12 cellular contexts compared by ENCODE assay signal in genomic region chr5:122967625-122968024, GRCh38.
DNase-seq lines count a peak whose midpoint lies in the region; ATAC-seq, FAIRE-seq and TF ChIP-seq lines count a peak whose summit lies in the region.
"Had no signal": no experiment of that assay in that cellular context is flagged by ENCODE, and none has a peak within 500 bp of the region (broad histone marks: within the 10 kb centered on the region; RNA-seq: fewer than 3 reads in every experiment).

No MANE protein-coding gene starts in this region.

- CTCF ChIA-PET in OCI-LY7 (lab: Charles Lee; ENCODE audit: unreplicated experiment) = no interaction called here

- H3K4me2 ChIP-seq in KMS-11 = peak overlapping the region; percentile 70
- H3K4me2 ChIP-seq in OCI-LY7 (ENCODE audit: low read length) = no peak overlapping the region

- no peak for TF ChIP-seq CTCF in KMS-11 (conservative IDR thresholded peaks at IDR 0.05; ENCODE audit: low read depth, low read length)
- TF ChIP-seq CTCF in OCI-LY7 (conservative IDR thresholded peaks at IDR 0.05; ENCODE audit: low read length) = no peak
- TF ChIP-seq CTCF in mesothelial cell of epicardium (IDR thresholded peaks at IDR 0.05; ENCODE audit: unreplicated experiment) = no peak

- H3K4me1 ChIP-seq in KMS-11 (ENCODE audit: low read depth, poor library complexity, severe bottlenecking) (peaks cover 39% of the 10 kb centered on the region), OCI-LY7 (ENCODE audit: insufficient read depth, low read length, poor library complexity, severe bottlenecking) (no peaks in the 10 kb centered on the region)

- H3K4me1 Mint-ChIP-seq in mesothelial cell of epicardium = peaks cover 15% of the 10 kb centered on the region
- H3K4me1 Mint-ChIP-seq: immature natural killer cell, neural crest cell had no signal

- TF ChIP-seq POLR2A in GM12892 (IDR thresholded peaks at IDR 0.05; ENCODE audit: low read depth, low read length) = no peak

- H3K36me3 Mint-ChIP-seq in mesothelial cell of epicardium = peaks cover 17% of the 10 kb centered on the region

- FAIRE-seq in GM12892 (lab: Jason Lieb, UNC) = peak; percentile 33

- no peaks in the 10 kb centered on the region for H3K9me2 ChIP-seq in OCI-LY7 (ENCODE audit: insufficient read depth, low read length)

- peak; percentile 96 for ATAC-seq in GM19438 (IDR thresholded peaks at IDR 0.05; ENCODE audit: low read depth, unreplicated experiment)
- peak; percentile 92 for ATAC-seq in HG02885 (IDR thresholded peaks at IDR 0.05; ENCODE audit: poor library complexity, unreplicated experiment)
- ATAC-seq in activated CD4-positive, CD25-positive, alpha-beta regulatory T cell treated with anti-CD3 and anti-CD28 coated beads, Interleukin-2, amount 50 U/mL, for 24 hours = no peak

- no peaks in the 10 kb centered on the region for H3K9me3 ChIP-seq in OCI-LY7 (ENCODE audit: low read length)

- BruUV-seq in OCI-LY7 (replicated peaks; lab: Mats Ljungman, UMichigan) = no TSS peak

- no peaks in the 10 kb centered on the region for H4K20me1 ChIP-seq in KMS-11 (ENCODE audit: insufficient read depth)
- no peaks in the 10 kb centered on the region for H4K20me1 ChIP-seq in OCI-LY7 (ENCODE audit: insufficient read depth, low read length)

- H3K27ac ChIP-seq in KMS-11 (peak overlapping the region; percentile 71), OCI-LY7 (ENCODE audit: low read depth, low read length, poor library complexity, severe bottlenecking) (no peak overlapping the region)

- POLR2A ChIA-PET in OCI-LY7 (lab: Charles Lee) = no interaction called here

- no peak overlapping the region for H3K4me3 Mint-ChIP-seq in mesothelial cell of epicardium
- H3K4me3 Mint-ChIP-seq: immature natural killer cell; neural crest cell; stimulated activated naive CD8-positive, alpha-beta T cell treated with anti-CD3 and anti-CD28 coated beads, Interleukin-15, Interleukin-2, amounts not matched to agents 100 ng/mL and 50 ng/mL, for 24 hours had no signal

- DNase-seq in GM12892 (ENCODE audit: insufficient read length) (no peak), NCI-H1436 treated with DMSO at 0.1 percent for 48 hours (lab: John Stamatoyannopoulos, UW) (no peak), OCI-LY7 (ENCODE audit: low spot score) (no peak), mesothelial cell of epicardium (ENCODE audit: low spot score in 2 of 2, unreplicated experiment in 2 of 2) (no peak)
- DNase-seq: HCEC 1CT, immature natural killer cell had no signal

- H2AFZ ChIP-seq in KMS-11 (ENCODE audit: low read depth) (peak overlapping the region; percentile 27; the same call in 1 of the 2 replicates), OCI-LY7 (ENCODE audit: low read length) (no peak overlapping the region)

- H3K9ac ChIP-seq in KMS-11 = peak overlapping the region; percentile 24; the same call in 1 of the 2 replicates

- no peaks in the 10 kb centered on the region for H3K36me3 ChIP-seq in KMS-11 (ENCODE audit: insufficient read depth)
- H3K36me3 ChIP-seq in OCI-LY7 (ENCODE audit: insufficient read depth, low read length) = no peaks in the 10 kb centered on the region

- H3K79me2 ChIP-seq in KMS-11 (ENCODE audit: insufficient read depth, low read depth) (no peaks in the 10 kb centered on the region), OCI-LY7 (ENCODE audit: insufficient read depth, low read depth, low read length) (no peaks in the 10 kb centered on the region)

- no peak overlapping the region for H3K27ac Mint-ChIP-seq in mesothelial cell of epicardium
- H3K27ac Mint-ChIP-seq: immature natural killer cell; stimulated activated naive CD8-positive, alpha-beta T cell treated with anti-CD3 and anti-CD28 coated beads, Interleukin-15, Interleukin-2, amounts not matched to agents 100 ng/mL and 50 ng/mL, for 24 hours had no signal

- H3K4me3 ChIP-seq in KMS-11 (IDR thresholded peaks at IDR 0.05; ENCODE audit: insufficient read depth, low read depth, low read length) (no peak overlapping the region), OCI-LY7 (ENCODE audit: low read depth, low read length, poor library complexity, severe bottlenecking) (no peak overlapping the region)

- no peaks in the 10 kb centered on the region for H3K27me3 Mint-ChIP-seq in mesothelial cell of epicardium (ENCODE audit: low read depth)
- H3K27me3 Mint-ChIP-seq: stimulated activated naive CD8-positive, alpha-beta T cell treated with anti-CD3 and anti-CD28 coated beads, Interleukin-15, Interleukin-2, amounts not matched to agents 100 ng/mL and 50 ng/mL, for 24 hours had no signal

- H3K9me3 Mint-ChIP-seq in mesothelial cell of epicardium = no peaks in the 10 kb centered on the region
- H3K9me3 Mint-ChIP-seq: immature natural killer cell; stimulated activated naive CD8-positive, alpha-beta T cell treated with anti-CD3 and anti-CD28 coated beads, Interleukin-15, Interleukin-2, amounts not matched to agents 100 ng/mL and 50 ng/mL, for 24 hours had no signal

- no peaks in the 10 kb centered on the region for H3K27me3 ChIP-seq in KMS-11 (ENCODE audit: insufficient read depth, low read depth)

- intact Hi-C loops in OCI-LY7 (cut with micrococcal nuclease; ENCODE audit: unreplicated experiment) = no loop called here

Comparison
In these comparisons a context has a peak if more than half of its experiments do, and no peak if none do; other contexts are left out.
1. ATAC-seq: peak in GM19438 (single experiment) and HG02885 (single experiment); none in activated CD4-positive, CD25-positive, alpha-beta regulatory T cell treated with anti-CD3 and anti-CD28 coated beads, Interleukin-2, amount 50 U/mL, for 24 hours (0 of 2).